In the genomic region with DNA sequence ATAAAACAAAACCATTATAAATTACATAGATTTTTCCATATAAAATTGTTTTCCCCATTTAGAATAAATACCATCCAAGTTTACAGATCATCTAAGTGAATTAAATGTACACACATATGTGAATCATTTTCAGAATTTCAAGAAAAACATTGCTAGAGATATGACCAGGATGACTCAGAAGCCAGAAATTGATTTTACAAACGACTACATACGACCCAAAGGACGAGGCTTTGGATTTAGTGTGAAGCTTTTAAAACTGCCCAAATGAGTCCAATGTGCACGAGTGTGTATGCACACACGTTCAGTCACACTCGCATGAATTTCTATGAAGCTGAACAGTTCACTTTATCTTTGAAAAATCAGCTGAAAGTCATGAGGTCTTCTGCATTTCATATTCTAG, we compare ENCODE assay signal across 22 cellular contexts.
"Had no signal": no experiment of that assay in that cellular context is flagged by ENCODE, and none has a peak within 500 bp of the region (broad histone marks: within the 10 kb centered on the region; RNA-seq: fewer than 3 reads in every experiment).

No MANE protein-coding gene starts in this region.

- H3K4me3 ChIP-seq: cardiac muscle cell, left ventricle myocardium inferior, prostate gland, suprapubic skin, tibial nerve had no signal

- ATAC-seq: activated CD4-positive, CD25-positive, alpha-beta regulatory T cell treated with anti-CD3 and anti-CD28 coated beads, Interleukin-2, amount 50 U/mL, for 24 hours; naive thymus-derived CD8-positive, alpha-beta T cell; stimulated activated naive CD8-positive, alpha-beta T cell treated with anti-CD3 and anti-CD28 coated beads, Interleukin-15, amount 100 ng/mL, for 72 hours; T-cell had no signal

- H3K9me3 Mint-ChIP-seq: activated naive CD8-positive, alpha-beta T cell treated with anti-CD3 and anti-CD28 coated beads for 36 hours; dendritic cell treated with granulocyte-macrophage colony-stimulating factor and Interleukin-4, amounts not matched to agents 40 ng/mL and 50 ng/mL, for 4 days; mesothelial cell of epicardium; T-helper 2 cell treated with Interferon-gamma antibody and Interleukin-4, amounts not matched to agents 5 μg/mL and 100 μg/mL, for 36 hours had no signal

- H3K9me3 ChIP-seq: left ventricle myocardium inferior, prostate gland, suprapubic skin, tibial nerve had no signal

- H3K27me3 Mint-ChIP-seq: activated naive CD8-positive, alpha-beta T cell treated with anti-CD3 and anti-CD28 coated beads for 36 hours had no signal

- H3K36me3 ChIP-seq: cardiac muscle cell, left ventricle myocardium inferior, prostate gland had no signal

- H3K27me3 ChIP-seq: cardiac muscle cell, suprapubic skin, tibial nerve had no signal

- H3K4me1 Mint-ChIP-seq: activated naive CD8-positive, alpha-beta T cell treated with anti-CD3 and anti-CD28 coated beads for 36 hours; mesothelial cell of epicardium; naive thymus-derived CD8-positive, alpha-beta T cell; stimulated activated naive CD8-positive, alpha-beta T cell treated with anti-CD3 and anti-CD28 coated beads, Interleukin-15, amount 100 ng/mL, for 72 hours had no signal

- H3K36me3 Mint-ChIP-seq: activated naive CD8-positive, alpha-beta T cell treated with anti-CD3 and anti-CD28 coated beads for 36 hours; mesothelial cell of epicardium; naive thymus-derived CD8-positive, alpha-beta T cell; T-cell had no signal

- H3K4me1 ChIP-seq: left ventricle myocardium inferior, prostate gland, suprapubic skin had no signal

- DNase-seq: activated CD4-positive, alpha-beta T cell treated with anti-CD3 and anti-CD28 coated beads, Interleukin-2, amount 50 U/mL, for 1 hour; activated naive CD4-positive, alpha-beta T cell treated with Interleukin-2 at 50 U/mL for 16 hours; activated naive CD8-positive, alpha-beta T cell treated with anti-CD3 and anti-CD28 coated beads for 36 hours; activated T-cell treated with anti-CD3 and anti-CD28 coated beads, Interleukin-2, amount 50 U/mL, for 1 hour; amygdala; effector CD8-positive, alpha-beta T cell; hypothalamus; left ventricle myocardium inferior; naive thymus-derived CD8-positive, alpha-beta T cell; stimulated activated naive CD8-positive, alpha-beta T cell treated with anti-CD3 and anti-CD28 coated beads, Interleukin-15, amount 100 ng/mL, for 72 hours; T-cell had no signal

- H3K27ac ChIP-seq: cardiac muscle cell, left ventricle myocardium inferior, prostate gland, suprapubic skin, tibial nerve, VCaP had no signal

- H3K4me3 Mint-ChIP-seq: activated naive CD8-positive, alpha-beta T cell treated with anti-CD3 and anti-CD28 coated beads for 36 hours; dendritic cell treated with granulocyte-macrophage colony-stimulating factor and Interleukin-4, amounts not matched to agents 40 ng/mL and 50 ng/mL, for 4 days; mesothelial cell of epicardium; naive thymus-derived CD8-positive, alpha-beta T cell; stimulated activated naive CD8-positive, alpha-beta T cell treated with anti-CD3 and anti-CD28 coated beads, Interleukin-15, amount 100 ng/mL, for 72 hours; T-cell; T-helper 2 cell treated with Interferon-gamma antibody and Interleukin-4, amounts not matched to agents 5 μg/mL and 100 μg/mL, for 36 hours had no signal

- FAIRE-seq: frontal cortex, urothelium cell line had no signal

- H3K27ac Mint-ChIP-seq: activated naive CD8-positive, alpha-beta T cell treated with anti-CD3 and anti-CD28 coated beads for 36 hours; dendritic cell treated with granulocyte-macrophage colony-stimulating factor and Interleukin-4, amounts not matched to agents 40 ng/mL and 50 ng/mL, for 4 days; mesothelial cell of epicardium; naive thymus-derived CD8-positive, alpha-beta T cell; T-cell; T-helper 2 cell treated with Interferon-gamma antibody and Interleukin-4, amounts not matched to agents 5 μg/mL and 100 μg/mL, for 36 hours had no signal
